Comparison of ENCODE assay signal across 8 cellular contexts in genomic region chr1:109493227-109493626, GRCh38. TPM values are rescaled to one million over a fixed set of nuclear protein-coding genes. Genes with fewer than 3 reads are reported as not detected.
DNase-seq lines count a peak whose midpoint lies in the region; ATAC-seq and TF ChIP-seq lines count a peak whose summit lies in the region.

No MANE protein-coding gene starts in this region.

- TF ChIP-seq CTCF in SK-N-SH (IDR thresholded peaks at IDR 0.05) (no peak), WERI-Rb-1 (IDR thresholded peaks at IDR 0.05; ENCODE audit: low read depth, low read length) (no peak)

- no peaks in the 10 kb centered on the region for H3F3A ChIP-seq in SK-N-SH (replicated peaks; ENCODE audit: insufficient read depth)

- peak overlapping the region; percentile 78; the same call in 1 of the 2 replicates for H3K4me2 ChIP-seq in SK-N-SH

- POLR2A ChIA-PET in SK-N-SH (lab: Yijun Ruan, JAX) = interaction anchor here (1.4 to 1.5 kb wide), 2 partner anchors 37 to 39 kb away, joined by 6 to 7 read pairs; no protein-coding TSS in a partner anchor

- no peaks in the 10 kb centered on the region for H4K20me1 ChIP-seq in SK-N-SH (ENCODE audit: insufficient read depth)

- H3K4me1 ChIP-seq in SK-N-SH (ENCODE audit: control insufficient read depth in 1 of 2, insufficient read depth in 2 of 2, low read depth in 1 of 2, low read length in 1 of 2) (peaks cover 0 to 14% of the 10 kb centered on the region in 2 experiments; a peak in 2 of 4 replicates), iPS-15b (ENCODE audit: control insufficient read depth, insufficient read depth, low read length) (peaks cover 9% of the 10 kb centered on the region), stomach smooth muscle (ENCODE audit: control insufficient read depth, insufficient read depth, low read length) (peaks cover 34% of the 10 kb centered on the region)

- H3K36me3 ChIP-seq in SK-N-SH (replicated peaks in 1 of 2; ENCODE audit: control insufficient read depth in 1 of 2, insufficient read depth in 2 of 2, low read length in 1 of 2) (peaks cover 5 to 26% of the 10 kb centered on the region in 2 experiments), WERI-Rb-1 (peaks cover 49% of the 10 kb centered on the region), iPS-15b (ENCODE audit: control insufficient read depth, insufficient read depth, low read length) (peaks cover 3% of the 10 kb centered on the region), stomach smooth muscle (ENCODE audit: control insufficient read depth in 2 of 2, insufficient read depth in 2 of 2, low read length in 2 of 2) (peaks cover 13 to 25% of the 10 kb centered on the region in 2 donors)

- no peaks in the 10 kb centered on the region for H3K9me3 ChIP-seq in SK-N-SH
- no peaks in the 10 kb centered on the region for H3K9me3 ChIP-seq in WERI-Rb-1 (ENCODE audit: severe bottlenecking)
- H3K9me3 ChIP-seq in iPS-15b (ENCODE audit: control insufficient read depth, insufficient read depth, low read length) = no peaks in the 10 kb centered on the region
- no peaks in the 10 kb centered on the region for H3K9me3 ChIP-seq in stomach smooth muscle (ENCODE audit: control insufficient read depth in 2 of 2, low read length in 2 of 2)

- H3K9me2 ChIP-seq in SK-N-SH = no peaks in the 10 kb centered on the region

- 94% methylated on average over 4 of the region's 4 CpGs for WGBS in SK-N-SH (ENCODE audit: low lambda C conversion rate)

- ATAC-seq in SK-N-SH treated with all-trans-retinoic acid at 6 μM for 48 hours (no peak), HG03045 (IDR thresholded peaks at IDR 0.05; ENCODE audit: unreplicated experiment) (no peak), GM19328 (IDR thresholded peaks at IDR 0.05; ENCODE audit: unreplicated experiment) (no peak)

- DNase-seq in SK-N-SH = no peak
- no peak for DNase-seq in WERI-Rb-1
- DNase-seq in cerebellum (ENCODE audit: low spot score) = no peak

- H3K27me3 ChIP-seq in SK-N-SH (ENCODE audit: insufficient read depth) (no peaks in the 10 kb centered on the region), WERI-Rb-1 (ENCODE audit: insufficient read depth, low read depth, severe bottlenecking) (no peaks in the 10 kb centered on the region), iPS-15b (ENCODE audit: control insufficient read depth, insufficient read depth, low read length) (no peaks in the 10 kb centered on the region), stomach smooth muscle (ENCODE audit: control insufficient read depth in 1 of 2, insufficient read depth in 2 of 2, low read length in 2 of 2) (no peaks in the 10 kb centered on the region)

- no peak for TF ChIP-seq EP300 in SK-N-SH (IDR thresholded peaks at IDR 0.05; ENCODE audit: borderline replicate concordance in 1 of 2, low read depth in 1 of 2, low read length in 1 of 2)

- H3K27ac ChIP-seq in SK-N-SH (ENCODE audit: low read depth in 2 of 2, low read length in 1 of 2) (peak overlapping the region in 1 of 2 experiments; percentile 36; a peak in 2 of 4 replicates), WERI-Rb-1 (peak overlapping the region; percentile 20; the same call in 1 of the 2 replicates), stomach smooth muscle (ENCODE audit: low read length) (peak overlapping the region; percentile 79)

- 0 out of 2 replicates have a peak overlapping the region, but pooled peaks have one; percentile 23 for H3K9ac ChIP-seq in SK-N-SH
- peak overlapping the region; percentile 57 for H3K9ac ChIP-seq in iPS-15b (ENCODE audit: low read depth, low read length)
- H3K9ac ChIP-seq in stomach smooth muscle (ENCODE audit: low read length in 2 of 2) = peak overlapping the region; percentile 70 to 74

- CTCF ChIA-PET in SK-N-SH (lab: Yijun Ruan, JAX) = interaction anchor here (0.7 to 40.2 kb wide), 17 partner anchors 9 to 281 kb away, joined by 3 to 1710 read pairs (median 4); partner anchors contain the start of genes AMIGO1, ATXN7L2 and GPR61

- H3K79me2 ChIP-seq in SK-N-SH (ENCODE audit: insufficient read depth) = peaks cover 19% of the 10 kb centered on the region

- no peak for TF ChIP-seq RAD21 in SK-N-SH (IDR thresholded peaks at IDR 0.05; ENCODE audit: low read length)

- no peak overlapping the region for H3K4me3 ChIP-seq in SK-N-SH (ENCODE audit: low read depth in 2 of 2, low read length in 1 of 2)
- H3K4me3 ChIP-seq in WERI-Rb-1 (ENCODE audit: low read depth, low read length) = no peak overlapping the region
- H3K4me3 ChIP-seq in iPS-15b (ENCODE audit: low read depth, low read length) = no peak overlapping the region
- peak overlapping the region; percentile 96 to 99 for H3K4me3 ChIP-seq in stomach smooth muscle (ENCODE audit: low read length in 2 of 2)

- H2AFZ ChIP-seq in SK-N-SH (ENCODE audit: low read depth) = peak overlapping the region; percentile 92

TF ChIP-seq in SK-N-SH, 30 proteins besides CTCF, POLR2A, EP300 and RAD21 (continues in another document):
- no peak for TF ChIP-seq MEF2A (IDR thresholded peaks at IDR 0.05; ENCODE audit: borderline replicate concordance, low read depth)
- TF ChIP-seq ZBTB33 (IDR thresholded peaks at IDR 0.05; ENCODE audit: borderline replicate concordance, low read depth) = no peak
- no peak for TF ChIP-seq USF2 (IDR thresholded peaks at IDR 0.05; ENCODE audit: borderline replicate concordance, low read depth, low read length)
- TF ChIP-seq SMC3 (IDR thresholded peaks at IDR 0.05; ENCODE audit: low read depth, low read length) = no peak

TF ChIP-seq in SK-N-SH treated with all-trans-retinoic acid at 6 μM for 48 hours, 23 proteins besides CTCF, POLR2A, EP300 and RAD21:
- TF ChIP-seq ZFP30 (CRISPR knock-in tag; IDR thresholded peaks at IDR 0.05) = no peak
- TF ChIP-seq RARB (CRISPR knock-in tag; IDR thresholded peaks at IDR 0.05) = no peak
- no peak for TF ChIP-seq ARNTL (CRISPR knock-in tag; IDR thresholded peaks at IDR 0.05; ENCODE audit: borderline replicate concordance, low read depth)
- TF ChIP-seq ESRRG (CRISPR knock-in tag; IDR thresholded peaks at IDR 0.05) = no peak

RNA-seq across cellular contexts. Expression of gene CYB561D1, which starts 0.7 kb away (rescaled TPM):
- polyA plus RNA-seq in SK-N-SH (2012; rRNA removed) = 5.4 and 8.9 TPM in 2 replicates
- 3.5 and 4.9 TPM in 2 replicates for polyA plus RNA-seq in SK-N-SH (2012; cell fraction: cytosol; rRNA removed)
- polyA plus RNA-seq in SK-N-SH (2012; cell fraction: nucleus; rRNA removed) = 13.0 and 13.3 TPM in 2 replicates
- 5.4 TPM for total RNA-seq in cerebellum

RNA-seq across cellular contexts. Expression of gene ATXN7L2, which starts 9.5 kb away (rescaled TPM):
- polyA plus RNA-seq in SK-N-SH (2012; rRNA removed) = 3.9 and 4.0 TPM in 2 replicates
- polyA plus RNA-seq in SK-N-SH (2012; cell fraction: cytosol; rRNA removed) = 1.5 and 2.7 TPM in 2 replicates
- 12.7 and 20.3 TPM in 2 replicates for polyA plus RNA-seq in SK-N-SH (2012; cell fraction: nucleus; rRNA removed)
- total RNA-seq in cerebellum = 5.6 TPM

RNA-seq across cellular contexts. Expression of gene AMIGO1, which starts 16.3 kb away (rescaled TPM):
- polyA plus RNA-seq in SK-N-SH (2012; rRNA removed) = 0.93 and 0.95 TPM in 2 replicates
- 0.85 and 0.94 TPM in 2 replicates for polyA plus RNA-seq in SK-N-SH (2012; cell fraction: cytosol; rRNA removed)
- polyA plus RNA-seq in SK-N-SH (2012; cell fraction: nucleus; rRNA removed) = 0.73 TPM in 2 replicates
- total RNA-seq in cerebellum = 10.1 TPM

RNA-seq across cellular contexts. Expression of gene SYPL2, which starts 26.9 kb away (rescaled TPM):
- 0.03 and 0.05 TPM in 2 replicates for polyA plus RNA-seq in SK-N-SH (2012; rRNA removed)
- polyA plus RNA-seq in SK-N-SH (2012; cell fraction: cytosol; rRNA removed) = 0.01 and 0.05 TPM in 2 replicates
- 0.07 and 0.10 TPM in 2 replicates for polyA plus RNA-seq in SK-N-SH (2012; cell fraction: nucleus; rRNA removed)
- total RNA-seq in cerebellum = 0.09 TPM

RNA-seq across cellular contexts. Expression of gene GPR61, which starts 46.4 kb away (rescaled TPM):
- polyA plus RNA-seq in SK-N-SH (2012; rRNA removed) = not detected in 2 replicates
- not detected in 2 replicates for polyA plus RNA-seq in SK-N-SH (2012; cell fraction: cytosol; rRNA removed)
- 0.08 TPM in 1 of 2 replicates, not detected in the other for polyA plus RNA-seq in SK-N-SH (2012; cell fraction: nucleus; rRNA removed)
- total RNA-seq in cerebellum = 10.9 TPM

Comparison
In these comparisons a context has a peak if more than half of its experiments do, and no peak if none do; other contexts are left out.
1. H3K4me3 ChIP-seq: peak in stomach smooth muscle (2 of 2); none in SK-N-SH (0 of 2), WERI-Rb-1 (single experiment) and iPS-15b (single experiment).
2. Peak in every context shown above with its lines, with median percentiles within 50 percentile points of each other: H3K9ac ChIP-seq.